Comparison of ENCODE assay signal across 1 cellular context in genomic region chr10:33022090-33022489, GRCh38.
TF ChIP-seq lines count a peak whose summit lies in the region.

No MANE protein-coding gene starts in this region.

TF ChIP-seq in K562, 482 proteins besides CTCF, POLR2A, EP300 and RAD21 (continued from another document):
- TF ChIP-seq AFF4 (CRISPR knock-in tag; IDR thresholded peaks at IDR 0.05) (no peak), PHF20 (IDR thresholded peaks at IDR 0.05; ENCODE audit: partially characterized antibody) (no peak), NFE2L1 (tag; IDR thresholded peaks at IDR 0.05; ENCODE audit: borderline replicate concordance, low read depth) (no peak)
- TF ChIP-seq, protein P1, sequence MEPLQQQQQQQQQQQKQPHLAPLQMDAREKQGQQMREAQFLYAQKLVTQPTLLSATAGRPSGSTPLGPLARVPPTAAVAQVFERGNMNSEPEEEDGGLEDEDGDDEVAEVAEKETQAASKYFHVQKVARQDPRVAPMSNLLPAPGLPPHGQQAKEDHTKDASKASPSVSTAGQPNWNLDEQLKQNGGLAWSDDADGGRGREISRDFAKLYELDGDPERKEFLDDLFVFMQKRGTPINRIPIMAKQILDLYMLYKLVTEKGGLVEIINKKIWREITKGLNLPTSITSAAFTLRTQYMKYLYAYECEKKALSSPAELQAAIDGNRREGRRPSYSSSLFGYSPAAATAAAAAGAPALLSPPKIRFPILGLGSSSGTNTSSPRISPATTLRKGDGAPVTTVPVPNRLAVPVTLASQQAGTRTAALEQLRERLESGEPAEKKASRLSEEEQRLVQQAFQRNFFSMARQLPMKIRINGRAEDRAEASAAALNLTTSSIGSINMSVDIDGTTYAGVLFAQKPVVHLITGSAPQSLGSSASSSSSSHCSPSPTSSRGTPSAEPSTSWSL (CRISPR knock-in tag; IDR thresholded peaks at IDR 0.05; ENCODE audit: borderline replicate concordance) = no peak
TF ChIP-seq in K562: peak in this region for 0.
